Comparison of ENCODE assay signal across 38 cellular contexts in genomic region chr10:117255835-117256460, GRCh38. TPM values are rescaled to one million over a fixed set of nuclear protein-coding genes. Genes with fewer than 3 reads are reported as not detected.
"Had no signal": no experiment of that assay in that cellular context is flagged by ENCODE, and none has a peak within 500 bp of the region (broad histone marks: within the 10 kb centered on the region; RNA-seq: fewer than 3 reads in every experiment).

No MANE protein-coding gene starts in this region.

- H3K4me1 ChIP-seq: esophagus squamous epithelium, gastroesophageal sphincter had no signal

- H3K4me1 Mint-ChIP-seq: activated T-helper 17 cell treated with anti-CD3 and anti-CD28 coated beads, Interleukin-2, amount 50 U/mL, for 72 hours had no signal

- H3K36me3 ChIP-seq: brain microvascular endothelial cell, esophagus squamous epithelium, gastroesophageal sphincter had no signal

- H3K4me3 ChIP-seq: coronary artery, dorsolateral prefrontal cortex, esophagus squamous epithelium, gastroesophageal sphincter had no signal

- H3K27ac ChIP-seq: brain microvascular endothelial cell, coronary artery, dorsolateral prefrontal cortex, epithelial cell of prostate, esophagus squamous epithelium, gastroesophageal sphincter had no signal

- DNase-seq: activated CD4-positive, alpha-beta memory T cell treated with anti-CD3 and anti-CD28 coated beads for 36 hours; activated CD4-positive, alpha-beta T cell treated with anti-CD3 and anti-CD28 coated beads for 36 hours; activated CD4-positive, alpha-beta T cell treated with anti-CD3 and anti-CD28 coated beads, Interleukin-2, amount 10 ng/mL, durations not matched to agents 24 days and 14 days; activated CD4-positive, CD25-positive, alpha-beta regulatory T cell; activated CD4-positive, CD25-positive, alpha-beta regulatory T cell treated with anti-CD3 and anti-CD28 coated beads, Interleukin-2, amount 50 U/mL, for 72 hours; activated CD8-positive, alpha-beta T cell treated with anti-CD3 and anti-CD28 coated beads, Interleukin-2, amount 10 ng/mL, durations not matched to agents 7 days and 5 days; activated effector memory CD4-positive, alpha-beta T cell treated with Interleukin-2 at 50 U/mL for 16 hours; activated gamma-delta T cell treated with Interleukin-2 at 50 U/mL for 16 hours; activated naive CD4-positive, alpha-beta T cell treated with anti-CD3 and anti-CD28 coated beads, Interleukin-2, amount 50 U/mL, for 16 hours; activated naive CD4-positive, alpha-beta T cell treated with Interleukin-2 at 50 U/mL for 16 hours; activated T-cell treated with anti-CD3 and anti-CD28 coated beads, Interleukin-2, amount 50 U/mL, for 4 hours; amniotic stem cell; anterior cingulate cortex; brain microvascular endothelial cell; dorsolateral prefrontal cortex; effector CD4-positive, alpha-beta T cell; esophagus squamous epithelium; foreskin melanocyte; T-helper 2 cell had no signal

- H3K27ac Mint-ChIP-seq: activated CD4-positive, alpha-beta memory T cell treated with anti-CD3 and anti-CD28 coated beads for 36 hours; activated CD4-positive, alpha-beta T cell treated with anti-CD3 and anti-CD28 coated beads for 36 hours; activated CD4-positive, alpha-beta T cell treated with anti-CD3 and anti-CD28 coated beads, Interleukin-2, amount 10 ng/mL, durations not matched to agents 24 days and 14 days; activated CD8-positive, alpha-beta T cell treated with anti-CD3 and anti-CD28 coated beads, Interleukin-2, amount 10 ng/mL, durations not matched to agents 7 days and 5 days; activated naive CD8-positive, alpha-beta T cell; activated T-helper 17 cell treated with anti-CD3 and anti-CD28 coated beads, Interleukin-2, amount 50 U/mL, for 72 hours; dendritic cell treated with granulocyte-macrophage colony-stimulating factor and Interleukin-4, amounts not matched to agents 40 ng/mL and 50 ng/mL, for 4 days had no signal

- H3K4me3 Mint-ChIP-seq: activated CD4-positive, alpha-beta memory T cell treated with anti-CD3 and anti-CD28 coated beads for 36 hours; activated CD4-positive, alpha-beta T cell treated with anti-CD3 and anti-CD28 coated beads for 36 hours; activated CD4-positive, alpha-beta T cell treated with anti-CD3 and anti-CD28 coated beads, Interleukin-2, amount 10 ng/mL, durations not matched to agents 24 days and 14 days; activated CD8-positive, alpha-beta T cell treated with anti-CD3 and anti-CD28 coated beads, Interleukin-2, amount 10 ng/mL, durations not matched to agents 7 days and 5 days; activated naive CD8-positive, alpha-beta T cell; activated T-cell treated with anti-CD3 and anti-CD28 coated beads, Interleukin-2, amount 50 U/mL, for 4 hours; activated T-helper 17 cell treated with anti-CD3 and anti-CD28 coated beads, Interleukin-2, amount 50 U/mL, for 72 hours; central memory CD8-positive, alpha-beta T cell; dendritic cell treated with granulocyte-macrophage colony-stimulating factor and Interleukin-4, amounts not matched to agents 40 ng/mL and 50 ng/mL, for 4 days had no signal

- FAIRE-seq: astrocyte, bronchial epithelial cell, endometrium, endothelial cell of umbilical vein had no signal

- H3K9me3 ChIP-seq: esophagus squamous epithelium, gastroesophageal sphincter had no signal

- H3K9me3 Mint-ChIP-seq: activated CD4-positive, alpha-beta memory T cell treated with anti-CD3 and anti-CD28 coated beads for 36 hours; activated CD4-positive, alpha-beta T cell treated with anti-CD3 and anti-CD28 coated beads, Interleukin-2, amount 10 ng/mL, durations not matched to agents 24 days and 14 days; activated T-cell treated with anti-CD3 and anti-CD28 coated beads, Interleukin-2, amount 50 U/mL, for 4 hours; activated T-helper 17 cell treated with anti-CD3 and anti-CD28 coated beads, Interleukin-2, amount 50 U/mL, for 72 hours; central memory CD8-positive, alpha-beta T cell; dendritic cell treated with granulocyte-macrophage colony-stimulating factor and Interleukin-4, amounts not matched to agents 40 ng/mL and 50 ng/mL, for 4 days had no signal

- ATAC-seq: activated CD4-positive, alpha-beta T cell treated with anti-CD3 and anti-CD28 coated beads for 36 hours; activated CD8-positive, alpha-beta T cell treated with anti-CD3 and anti-CD28 coated beads, Interleukin-2, amount 10 ng/mL, durations not matched to agents 7 days and 5 days; activated T-cell treated with anti-CD3 and anti-CD28 coated beads, Interleukin-2, amount 50 U/mL, for 4 hours; activated T-helper 17 cell treated with anti-CD3 and anti-CD28 coated beads, Interleukin-2, amount 50 U/mL, for 72 hours; gastroesophageal sphincter had no signal

RNA-seq across cellular contexts. Expression of gene SLC18A2, which starts 15.0 kb away (rescaled TPM):
- total RNA-seq: activated CD4-positive, alpha-beta memory T cell treated with anti-CD3 and anti-CD28 coated beads for 36 hours; activated CD4-positive, alpha-beta T cell treated with anti-CD3 and anti-CD28 coated beads, Interleukin-2, amount 10 ng/mL, durations not matched to agents 24 days and 14 days; activated CD8-positive, alpha-beta T cell treated with anti-CD3 and anti-CD28 coated beads, Interleukin-2, amount 10 ng/mL, durations not matched to agents 7 days and 5 days; astrocyte; bronchial epithelial cell; endothelial cell of umbilical vein; glomerular endothelial cell; T-helper 1 cell treated with Interleukin-12 subunit alpha and Interleukin-12 subunit beta and Interleukin-4 antibody, amounts not matched to agents 30 ng/mL and 1 ng/mL, for 36 hours had no signal
- polyA plus RNA-seq: endothelial cell of umbilical vein, fibroblast of lung had no signal

RNA-seq across cellular contexts. Expression of gene KCNK18, which starts 58.7 kb away (rescaled TPM):
- total RNA-seq: activated CD4-positive, alpha-beta memory T cell treated with anti-CD3 and anti-CD28 coated beads for 36 hours; activated CD4-positive, alpha-beta T cell treated with anti-CD3 and anti-CD28 coated beads for 36 hours; activated CD4-positive, alpha-beta T cell treated with anti-CD3 and anti-CD28 coated beads, Interleukin-2, amount 10 ng/mL, durations not matched to agents 24 days and 14 days; activated CD8-positive, alpha-beta T cell treated with anti-CD3 and anti-CD28 coated beads, Interleukin-2, amount 10 ng/mL, durations not matched to agents 7 days and 5 days; activated T-cell treated with anti-CD3 and anti-CD28 coated beads, Interleukin-2, amount 50 U/mL, for 4 hours; activated T-helper 17 cell treated with anti-CD3 and anti-CD28 coated beads, Interleukin-2, amount 50 U/mL, for 72 hours; astrocyte; bronchial epithelial cell; cardiac septum; cerebellum; endothelial cell of umbilical vein; esophagus squamous epithelium; fibroblast of lung; fibroblast of villous mesenchyme; gastroesophageal sphincter; glomerular endothelial cell; T-helper 1 cell treated with Interleukin-12 subunit alpha and Interleukin-12 subunit beta and Interleukin-4 antibody, amounts not matched to agents 30 ng/mL and 1 ng/mL, for 36 hours had no signal
- polyA plus RNA-seq: adipose tissue, endothelial cell of umbilical vein, esophagus, fibroblast of lung had no signal
